1 cellular context compared by ENCODE assay signal in the genomic region with DNA sequence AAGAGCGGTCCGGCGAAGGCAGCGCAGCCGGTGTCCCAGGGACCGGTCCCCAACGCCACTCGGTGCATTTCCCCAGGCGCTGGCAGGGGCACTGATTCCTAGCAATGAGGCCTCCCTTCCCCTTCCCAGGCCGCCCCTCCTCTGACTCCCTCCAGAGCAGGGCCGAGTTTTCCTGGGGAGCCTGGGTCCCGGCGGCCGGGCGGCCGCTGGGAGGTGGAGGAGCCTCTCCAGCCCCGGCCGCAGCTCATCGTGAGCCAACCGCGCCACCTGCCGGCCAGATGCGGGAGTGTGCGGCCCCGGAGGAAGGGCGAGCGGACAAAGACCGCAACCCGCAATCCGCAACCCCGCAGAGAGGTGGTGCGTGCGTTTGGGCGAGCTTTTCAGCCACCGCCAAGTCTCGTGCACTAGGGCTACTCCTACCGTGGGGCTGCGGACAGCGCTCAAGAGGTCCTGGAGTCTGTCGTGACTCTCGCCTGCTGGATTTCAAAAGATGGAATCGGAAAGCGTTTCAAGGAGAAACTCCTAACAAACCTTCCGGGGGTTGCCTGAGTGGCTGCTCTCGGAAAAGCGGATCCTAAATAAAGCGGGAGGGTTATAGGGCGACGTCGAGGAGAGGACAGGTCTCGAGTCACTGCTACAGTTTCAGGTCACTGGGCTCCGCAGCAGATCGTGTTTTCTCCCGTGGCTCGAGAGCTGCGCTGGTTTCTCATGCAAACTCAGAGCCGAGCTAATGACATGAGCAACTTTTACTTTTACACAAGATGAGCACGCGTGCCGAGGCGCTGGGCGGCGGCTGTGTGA.
TF ChIP-seq lines count a peak whose summit lies in the region.

No MANE protein-coding gene starts in this region.

TF ChIP-seq in HepG2, 621 proteins besides CTCF, POLR2A, EP300 and RAD21 (continued from another document and continues in another):
- TF ChIP-seq IKZF5 (CRISPR knock-in tag; IDR thresholded peaks at IDR 0.05), result peak; percentile 20; the same call in 1 of the 2 replicates
- TF ChIP-seq ZNF234 (CRISPR knock-in tag; conservative IDR thresholded peaks at IDR 0.05), result no peak
- TF ChIP-seq ZNF317 (CRISPR knock-in tag; IDR thresholded peaks at IDR 0.05), result peak; percentile 40; the same call in 1 of the 2 replicates
- no peak for TF ChIP-seq SSRP1 (CRISPR knock-in tag; IDR thresholded peaks at IDR 0.05)
- peak; percentile 76; the same call in 1 of the 2 replicates for TF ChIP-seq SMAD1 (CRISPR knock-in tag; IDR thresholded peaks at IDR 0.05; ENCODE audit: borderline replicate concordance, low read depth)
- peak; percentile 39; the same call in 1 of the 2 replicates for TF ChIP-seq POGK (CRISPR knock-in tag; conservative IDR thresholded peaks at IDR 0.05)
- peak; percentile 33 for TF ChIP-seq TEAD3 (CRISPR knock-in tag; optimal IDR thresholded peaks at IDR 0.05; ENCODE audit: borderline replicate concordance)
- TF ChIP-seq NCOA2 (CRISPR knock-in tag; IDR thresholded peaks at IDR 0.05), result peak; percentile 18; the same call in 1 of the 2 replicates
- TF ChIP-seq SNAPC5 (CRISPR knock-in tag; IDR thresholded peaks at IDR 0.05; ENCODE audit: borderline replicate concordance), result no peak
- TF ChIP-seq ZNF503 (CRISPR knock-in tag; IDR thresholded peaks at IDR 0.05), result no peak
- peak; percentile 98; the same call in 1 of the 2 replicates for TF ChIP-seq MTF2 (CRISPR knock-in tag; IDR thresholded peaks at IDR 0.05; ENCODE audit: borderline replicate concordance)
- TF ChIP-seq KDM5B (CRISPR knock-in tag; IDR thresholded peaks at IDR 0.05; ENCODE audit: borderline replicate concordance), result peak; percentile 65; the same call in 1 of the 2 replicates
- peak; percentile 22; the same call in 1 of the 2 replicates for TF ChIP-seq ARID5B (CRISPR knock-in tag; IDR thresholded peaks at IDR 0.05)
- TF ChIP-seq ZFP62 (CRISPR knock-in tag; IDR thresholded peaks at IDR 0.05), result no peak
- TF ChIP-seq ZNF747 (CRISPR knock-in tag; IDR thresholded peaks at IDR 0.05; ENCODE audit: borderline replicate concordance), result 0 out of 2 replicates have a peak, but pooled peaks have one; percentile 41
- no peak for TF ChIP-seq HOXD1 (CRISPR knock-in tag; IDR thresholded peaks at IDR 0.05)
- TF ChIP-seq MAX (IDR thresholded peaks at IDR 0.05), result 0 out of 2 replicates have a peak, but pooled peaks have one; percentile 25
- peak; percentile 88 for TF ChIP-seq KDM2A (CRISPR knock-in tag; IDR thresholded peaks at IDR 0.05; ENCODE audit: borderline replicate concordance, low read depth)
- no peak for TF ChIP-seq ZFP82 (CRISPR knock-in tag; IDR thresholded peaks at IDR 0.05; ENCODE audit: borderline replicate concordance)
- TF ChIP-seq KLF16 (CRISPR knock-in tag; IDR thresholded peaks at IDR 0.05), result no peak
- TF ChIP-seq, protein P1, sequence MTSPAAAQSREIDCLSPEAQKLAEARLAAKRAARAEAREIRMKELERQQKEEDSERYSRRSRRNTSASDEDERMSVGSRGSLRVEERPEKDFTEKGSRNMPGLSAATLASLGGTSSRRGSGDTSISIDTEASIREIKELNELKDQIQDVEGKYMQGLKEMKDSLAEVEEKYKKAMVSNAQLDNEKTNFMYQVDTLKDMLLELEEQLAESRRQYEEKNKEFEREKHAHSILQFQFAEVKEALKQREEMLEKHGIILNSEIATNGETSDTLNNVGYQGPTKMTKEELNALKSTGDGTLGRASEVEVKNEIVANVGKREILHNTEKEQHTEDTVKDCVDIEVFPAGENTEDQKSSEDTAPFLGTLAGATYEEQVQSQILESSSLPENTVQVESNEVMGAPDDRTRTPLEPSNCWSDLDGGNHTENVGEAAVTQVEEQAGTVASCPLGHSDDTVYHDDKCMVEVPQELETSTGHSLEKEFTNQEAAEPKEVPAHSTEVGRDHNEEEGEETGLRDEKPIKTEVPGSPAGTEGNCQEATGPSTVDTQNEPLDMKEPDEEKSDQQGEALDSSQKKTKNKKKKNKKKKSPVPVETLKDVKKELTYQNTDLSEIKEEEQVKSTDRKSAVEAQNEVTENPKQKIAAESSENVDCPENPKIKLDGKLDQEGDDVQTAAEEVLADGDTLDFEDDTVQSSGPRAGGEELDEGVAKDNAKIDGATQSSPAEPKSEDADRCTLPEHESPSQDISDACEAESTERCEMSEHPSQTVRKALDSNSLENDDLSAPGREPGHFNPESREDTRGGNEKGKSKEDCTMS (CRISPR knock-in tag; conservative IDR thresholded peaks at IDR 0.05), result no peak
- no peak for TF ChIP-seq ZBTB20 (CRISPR knock-in tag; IDR thresholded peaks at IDR 0.05; ENCODE audit: borderline replicate concordance, low read depth)
- no peak for TF ChIP-seq CREBL2 (CRISPR knock-in tag; IDR thresholded peaks at IDR 0.05; ENCODE audit: borderline replicate concordance)
- no peak for TF ChIP-seq ZNF552 (CRISPR knock-in tag; IDR thresholded peaks at IDR 0.05; ENCODE audit: borderline replicate concordance)
- TF ChIP-seq, protein P2, sequence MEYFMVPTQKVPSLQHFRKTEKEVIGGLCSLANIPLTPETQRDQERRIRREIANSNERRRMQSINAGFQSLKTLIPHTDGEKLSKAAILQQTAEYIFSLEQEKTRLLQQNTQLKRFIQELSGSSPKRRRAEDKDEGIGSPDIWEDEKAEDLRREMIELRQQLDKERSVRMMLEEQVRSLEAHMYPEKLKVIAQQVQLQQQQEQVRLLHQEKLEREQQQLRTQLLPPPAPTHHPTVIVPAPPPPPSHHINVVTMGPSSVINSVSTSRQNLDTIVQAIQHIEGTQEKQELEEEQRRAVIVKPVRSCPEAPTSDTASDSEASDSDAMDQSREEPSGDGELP (IDR thresholded peaks at IDR 0.05; ENCODE audit: borderline replicate concordance, low read depth), result no peak
- no peak for TF ChIP-seq KDM6A (CRISPR knock-in tag; IDR thresholded peaks at IDR 0.05; ENCODE audit: low read depth)
- TF ChIP-seq ISL2 (CRISPR knock-in tag; IDR thresholded peaks at IDR 0.05), result peak; percentile 37; the same call in 1 of the 2 replicates
- TF ChIP-seq ZNF18 (CRISPR knock-in tag; IDR thresholded peaks at IDR 0.05; ENCODE audit: insufficient replicate concordance), result no peak
- TF ChIP-seq ZNF556 (CRISPR knock-in tag; IDR thresholded peaks at IDR 0.05; ENCODE audit: borderline replicate concordance), result no peak
- TF ChIP-seq, protein P3, sequence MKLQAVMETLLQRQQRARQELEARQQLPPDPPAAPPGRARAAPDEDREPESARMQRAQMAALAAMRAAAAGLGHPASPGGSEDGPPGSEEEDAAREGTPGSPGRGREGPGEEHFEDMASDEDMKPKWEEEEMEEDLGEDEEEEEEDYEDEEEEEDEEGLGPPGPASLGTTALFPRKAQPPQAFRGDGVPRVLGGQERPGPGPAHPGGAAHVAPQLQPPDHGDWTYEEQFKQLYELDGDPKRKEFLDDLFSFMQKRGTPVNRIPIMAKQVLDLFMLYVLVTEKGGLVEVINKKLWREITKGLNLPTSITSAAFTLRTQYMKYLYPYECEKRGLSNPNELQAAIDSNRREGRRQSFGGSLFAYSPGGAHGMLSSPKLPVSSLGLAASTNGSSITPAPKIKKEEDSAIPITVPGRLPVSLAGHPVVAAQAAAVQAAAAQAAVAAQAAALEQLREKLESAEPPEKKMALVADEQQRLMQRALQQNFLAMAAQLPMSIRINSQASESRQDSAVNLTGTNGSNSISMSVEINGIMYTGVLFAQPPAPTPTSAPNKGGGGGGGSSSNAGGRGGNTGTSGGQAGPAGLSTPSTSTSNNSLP (IDR thresholded peaks at IDR 0.05; ENCODE audit: low read depth, low read length), result 0 out of 2 replicates have a peak, but pooled peaks have one; percentile 13
- peak; percentile 40; the same call in 1 of the 2 replicates for TF ChIP-seq GFI1 (CRISPR knock-in tag; IDR thresholded peaks at IDR 0.05; ENCODE audit: borderline replicate concordance)
